In the genomic region with DNA sequence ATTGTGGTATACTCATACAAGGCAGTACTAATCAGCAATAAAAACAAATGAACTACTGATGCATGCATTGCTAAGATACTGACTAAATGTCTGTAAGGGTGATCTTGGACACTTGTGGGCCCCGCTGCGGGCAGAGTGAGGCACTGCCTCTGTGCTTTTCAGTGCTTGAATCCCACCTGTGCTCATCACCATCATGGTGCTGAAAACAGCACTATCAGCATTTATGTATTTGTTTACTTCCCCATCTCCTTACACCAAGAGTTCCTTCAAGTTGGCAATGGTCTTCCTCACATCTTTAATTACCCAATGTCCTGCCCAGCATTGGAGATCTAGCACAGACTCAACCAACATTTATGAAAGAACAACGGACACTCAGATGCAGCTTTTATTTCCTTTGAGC, we compare ENCODE assay signal across 17 cellular contexts.
DNase-seq lines count a peak whose midpoint lies in the region; ATAC-seq, FAIRE-seq and TF ChIP-seq lines count a peak whose summit lies in the region.
"Had no signal": no experiment of that assay in that cellular context is flagged by ENCODE, and none has a peak within 500 bp of the region (broad histone marks: within the 10 kb centered on the region; RNA-seq: fewer than 3 reads in every experiment).

No MANE protein-coding gene starts in this region.

- CTCF ChIA-PET in A549 (lab: Yijun Ruan, JAX) (interaction anchor here (0.6 kb wide), 1 partner anchor 18 kb away, joined by 4 read pairs; no protein-coding TSS in a partner anchor), IMR-90 (lab: Yijun Ruan, JAX) (no interaction called here)

- TF ChIP-seq POLR2A in A549 (IDR thresholded peaks at IDR 0.05; ENCODE audit: low read length) (no peak), IMR-90 (IDR thresholded peaks at IDR 0.05; ENCODE audit: low read depth, low read length) (no peak), esophagus muscularis mucosa (IDR thresholded peaks at IDR 0.05; ENCODE audit: low read depth) (no peak)

- H3K27ac Mint-ChIP-seq in activated T-helper 2 cell treated with anti-CD3 and anti-CD28 coated beads, Interferon-gamma antibody, Interleukin-2, Interleukin-4, amounts not matched to agents 10 μg/mL and 5 μg/mL and 100 μg/mL, durations not matched to agents 14 hours and 24 hours and 36 hours: no peak overlapping the region
- H3K27ac Mint-ChIP-seq: CD8-positive, alpha-beta T cell had no signal

- no peak overlapping the region for H3K27ac ChIP-seq in A549
- H3K27ac ChIP-seq in BLaER1: no peak overlapping the region
- H3K27ac ChIP-seq in IMR-90 (ENCODE audit: insufficient read depth, low read length): no peak overlapping the region
- H3K27ac ChIP-seq in esophagus muscularis mucosa (replicated peaks in 1 of 4): no peak overlapping the region

- 98% methylated on average over 3 of the region's 3 CpGs for WGBS in A549 (ENCODE audit: missing lambda C conversion rate)
- 100% methylated on average over 1 of the region's 3 CpGs; no CpG with 5 or more reads in 1 of the 2 experiments for WGBS in IMR-90 (ENCODE audit: extremely low coverage in 2 of 2, insufficient read length in 1 of 2), 2 experiments
- WGBS in esophagus muscularis mucosa: 94% methylated on average over 3 of the region's 3 CpGs

- POLR2A ChIA-PET in A549 (lab: Yijun Ruan, JAX): no interaction called here
- POLR2A ChIA-PET in IMR-90 (lab: Charles Lee; ENCODE audit: unreplicated experiment): no interaction called here

- no peak overlapping the region for H3K4me2 ChIP-seq in A549
- peak overlapping the region; percentile 11 for H3K4me2 ChIP-seq in BLaER1
- H3K4me2 ChIP-seq in IMR-90 (ENCODE audit: low read depth, low read length): no peak overlapping the region

- FAIRE-seq in A549 (lab: Jason Lieb, UNC): no peak
- FAIRE-seq: A204.1, GM12878 had no signal

- H4K8ac ChIP-seq in IMR-90 (ENCODE audit: low read depth in 2 of 2, low read length in 2 of 2): no peak overlapping the region

- H3K4me3 Mint-ChIP-seq in activated T-helper 2 cell treated with anti-CD3 and anti-CD28 coated beads, Interferon-gamma antibody, Interleukin-2, Interleukin-4, amounts not matched to agents 10 μg/mL and 5 μg/mL and 100 μg/mL, durations not matched to agents 14 hours and 24 hours and 36 hours (ENCODE audit: low read depth): no peak overlapping the region
- H3K4me3 Mint-ChIP-seq: CD8-positive, alpha-beta T cell had no signal

- H3K56ac ChIP-seq in IMR-90 (ENCODE audit: extremely low read depth, insufficient read depth, low read length): no peak overlapping the region

- in situ Hi-C loops in IMR-90 (cut with MboI; ENCODE audit: low sequenced_read_pairs): no loop called here

- no peak overlapping the region for H2AK5ac ChIP-seq in IMR-90 (ENCODE audit: low read depth, low read length)

- H3K4me1 ChIP-seq in A549 (no peaks in the 10 kb centered on the region), BLaER1 (peaks cover 11% of the 10 kb centered on the region), IMR-90 (ENCODE audit: control insufficient read depth, insufficient read depth, low read length) (no peaks in the 10 kb centered on the region), esophagus muscularis mucosa (no peaks in the 10 kb centered on the region)
- H3K4me1 ChIP-seq: HAP-1 had no signal

- no peaks in the 10 kb centered on the region for H3K27me3 Mint-ChIP-seq in activated T-helper 2 cell treated with anti-CD3 and anti-CD28 coated beads, Interferon-gamma antibody, Interleukin-2, Interleukin-4, amounts not matched to agents 10 μg/mL and 5 μg/mL and 100 μg/mL, durations not matched to agents 14 hours and 24 hours and 36 hours (ENCODE audit: low read depth)

- H3K4me3 ChIP-seq in A549 (no peak overlapping the region), BLaER1 (no peak overlapping the region), IMR-90 (ENCODE audit: insufficient read depth, low read depth, low read length) (no peak overlapping the region), esophagus muscularis mucosa (no peak overlapping the region)
- H3K4me3 ChIP-seq: GM12878, HAP-1 had no signal

- dilution Hi-C loops in IMR-90 (cut with HindIII; ENCODE audit: low sequenced_read_pairs, unreplicated experiment): no loop called here

- no peak for TF ChIP-seq CTCF in A549 (IDR thresholded peaks at IDR 0.05)
- no peak for TF ChIP-seq CTCF in IMR-90 (conservative IDR thresholded peaks at IDR 0.05; ENCODE audit: low read depth, low read length)
- TF ChIP-seq CTCF in esophagus muscularis mucosa (IDR thresholded peaks at IDR 0.05): no peak

- H3K79me1 ChIP-seq in IMR-90 (ENCODE audit: low read depth in 1 of 2, low read length in 2 of 2): no peaks in the 10 kb centered on the region

- H3K23ac ChIP-seq in IMR-90 (ENCODE audit: low read depth, low read length): no peak overlapping the region

- DNase-seq in A549 (ENCODE audit: low read depth in 1 of 2, low spot score in 1 of 2): no peak
- no peak for DNase-seq in IMR-90
- DNase-seq in esophagus muscularis mucosa (ENCODE audit: extremely low spot score): peak; percentile 62
- no peak for DNase-seq in activated T-helper 2 cell treated with anti-CD3 and anti-CD28 coated beads, Interferon-gamma antibody, Interleukin-2, Interleukin-4, amounts not matched to agents 10 μg/mL and 5 μg/mL and 100 μg/mL, durations not matched to agents 14 hours and 24 hours and 36 hours (ENCODE audit: low spot score)
- DNase-seq: AML-193; Calu3; CD8-positive, alpha-beta T cell; DMS 273 treated with DMSO at 0.1 percent for 48 hours; DMS53; DND-41; EL had no signal

- intact Hi-C loops in IMR-90 (cut with micrococcal nuclease) (no loop called here), esophagus muscularis mucosa (cut with DNase I) (no loop called here)
- intact Hi-C loops in activated T-helper 2 cell treated with anti-CD3 and anti-CD28 coated beads, Interferon-gamma antibody, Interleukin-2, Interleukin-4, amounts not matched to agents 10 μg/mL and 5 μg/mL and 100 μg/mL, durations not matched to agents 14 hours and 24 hours and 36 hours (cut with micrococcal nuclease): loop anchor here (1.0 kb wide), 1 partner anchor 11 kb away; no protein-coding TSS in a partner anchor

- no peak for TF ChIP-seq EP300 in A549 (IDR thresholded peaks at IDR 0.05)
- no peak for TF ChIP-seq EP300 in esophagus muscularis mucosa (IDR thresholded peaks at IDR 0.05)

- H3K4ac ChIP-seq in IMR-90 (ENCODE audit: low read depth, low read length): no peak overlapping the region

- H4K5ac ChIP-seq in IMR-90 (ENCODE audit: low read depth, low read length): no peak overlapping the region

- no peak overlapping the region for H2BK120ac ChIP-seq in IMR-90 (ENCODE audit: low read depth, low read length)

- ATAC-seq in A549 (no peak), IMR-90 (ENCODE audit: low read depth) (no peak), HG02885 (IDR thresholded peaks at IDR 0.05; ENCODE audit: poor library complexity, unreplicated experiment) (no peak), GM21526 (IDR thresholded peaks at IDR 0.05; ENCODE audit: low FRiP score, unreplicated experiment) (no peak)
- ATAC-seq: CD8-positive, alpha-beta T cell; GM12878 had no signal

- no peaks in the 10 kb centered on the region for H3K36me3 Mint-ChIP-seq in activated T-helper 2 cell treated with anti-CD3 and anti-CD28 coated beads, Interferon-gamma antibody, Interleukin-2, Interleukin-4, amounts not matched to agents 10 μg/mL and 5 μg/mL and 100 μg/mL, durations not matched to agents 14 hours and 24 hours and 36 hours (ENCODE audit: low read depth)
- H3K36me3 Mint-ChIP-seq: CD8-positive, alpha-beta T cell had no signal

- H4K91ac ChIP-seq in IMR-90 (ENCODE audit: insufficient read depth, low read depth, low read length): no peak overlapping the region

- H4K20me1 ChIP-seq in BLaER1: no peaks in the 10 kb centered on the region
- no peaks in the 10 kb centered on the region for H4K20me1 ChIP-seq in IMR-90 (ENCODE audit: insufficient read depth, low read length)

- H3K9me3 Mint-ChIP-seq in activated T-helper 2 cell treated with anti-CD3 and anti-CD28 coated beads, Interferon-gamma antibody, Interleukin-2, Interleukin-4, amounts not matched to agents 10 μg/mL and 5 μg/mL and 100 μg/mL, durations not matched to agents 14 hours and 24 hours and 36 hours: peaks cover 4% of the 10 kb centered on the region
- H3K9me3 Mint-ChIP-seq: CD8-positive, alpha-beta T cell had no signal

- H3K36me3 ChIP-seq in BLaER1 (no peaks in the 10 kb centered on the region), IMR-90 (ENCODE audit: control insufficient read depth, insufficient read depth, low read length) (no peaks in the 10 kb centered on the region), esophagus muscularis mucosa (no peaks in the 10 kb centered on the region)
- H3K36me3 ChIP-seq: HAP-1 had no signal

- H3K4me1 Mint-ChIP-seq in activated T-helper 2 cell treated with anti-CD3 and anti-CD28 coated beads, Interferon-gamma antibody, Interleukin-2, Interleukin-4, amounts not matched to agents 10 μg/mL and 5 μg/mL and 100 μg/mL, durations not matched to agents 14 hours and 24 hours and 36 hours (ENCODE audit: low read depth): peaks cover 23% of the 10 kb centered on the region

- H2BK15ac ChIP-seq in IMR-90 (ENCODE audit: low read depth, low read length): no peak overlapping the region

- no TSS peak for BruUV-seq in IMR-90 (replicated peaks; lab: Mats Ljungman, UMichigan)

- H3K9me3 ChIP-seq in A549 (no peaks in the 10 kb centered on the region), BLaER1 (no peaks in the 10 kb centered on the region), IMR-90 (ENCODE audit: control insufficient read depth, insufficient read depth, low read length) (no peaks in the 10 kb centered on the region), esophagus muscularis mucosa (no peaks in the 10 kb centered on the region)
- H3K9me3 ChIP-seq: HAP-1 had no signal

- no peak overlapping the region for H3K18ac ChIP-seq in IMR-90 (ENCODE audit: low read depth, low read length)

- H3K14ac ChIP-seq in IMR-90 (replicated peaks; ENCODE audit: low read depth, low read length): no peak overlapping the region

- no peak overlapping the region for H2BK5ac ChIP-seq in IMR-90 (ENCODE audit: low read depth, low read length, poor library complexity, severe bottlenecking)

- TF ChIP-seq RAD21 in A549 (conservative IDR thresholded peaks at IDR 0.05 in 1 of 2, IDR thresholded peaks at IDR 0.05 in 1 of 2) (no peak), IMR-90 (IDR thresholded peaks at IDR 0.05; ENCODE audit: low read length) (no peak)

- H3K27me3 ChIP-seq in BLaER1 (no peaks in the 10 kb centered on the region), IMR-90 (ENCODE audit: control insufficient read depth, insufficient read depth, low read length) (no peaks in the 10 kb centered on the region), esophagus muscularis mucosa (no peaks in the 10 kb centered on the region)

- no peak overlapping the region for H2AK9ac ChIP-seq in IMR-90 (replicated peaks; ENCODE audit: low read depth, low read length, poor library complexity)

- H3K9ac ChIP-seq in BLaER1: no peak overlapping the region
- H3K9ac ChIP-seq in IMR-90 (ENCODE audit: low read depth, low read length): no peak overlapping the region

- H2BK20ac ChIP-seq in IMR-90 (ENCODE audit: low read depth, low read length): no peak overlapping the region

- no peaks in the 10 kb centered on the region for H3K9me1 ChIP-seq in IMR-90 (ENCODE audit: insufficient read depth, low read length)

- no peak overlapping the region for H2AFZ ChIP-seq in IMR-90 (replicated peaks; ENCODE audit: low read length, poor library complexity)

TF ChIP-seq in A549, 52 proteins besides CTCF, POLR2A, EP300 and RAD21 (continues in another document):
- no peak for TF ChIP-seq HEYL (CRISPR knock-in tag; IDR thresholded peaks at IDR 0.05)

TF ChIP-seq in IMR-90, 13 proteins besides CTCF, POLR2A, EP300 and RAD21 (continues in another document):
- TF ChIP-seq RFX5 (IDR thresholded peaks at IDR 0.05; ENCODE audit: low read depth, low read length): no peak
